In genomic region chr14:68787235-68787727, GRCh38 we compare ENCODE assay signal across 8 cellular contexts. TPM values are rescaled to one million over a fixed set of nuclear protein-coding genes. Genes with fewer than 3 reads are reported as not detected.
A peak's percentile ranks its signal among the peaks of the same experiment; 100 is the strongest.
DNase-seq lines count a peak whose midpoint lies in the region; ATAC-seq and TF ChIP-seq lines count a peak whose summit lies in the region.

No MANE protein-coding gene starts in this region.

- no peak for TF ChIP-seq CTCF in RWPE2 (IDR thresholded peaks at IDR 0.05; ENCODE audit: poor library complexity, severe bottlenecking)
- no peak for TF ChIP-seq CTCF in coronary artery (IDR thresholded peaks at IDR 0.05)

- peak overlapping the region; percentile 96 to 100 (median 99); a peak in 21 of 22 replicates for H3K27ac ChIP-seq in BLaER1 treated with 17β-estradiol and CSF1 and Interleukin-3, amounts not matched to agents 10 nM and 100 nM
- H3K27ac ChIP-seq in RWPE2 (ENCODE audit: poor library complexity, severe bottlenecking), result peak overlapping the region; percentile 99
- peak overlapping the region; percentile 57 to 86 for H3K27ac ChIP-seq in coronary artery

- H3K36me3 ChIP-seq in BLaER1 treated with 17β-estradiol and CSF1 and Interleukin-3, amounts not matched to agents 10 nM and 100 nM, result peaks cover 50 to 58% (median 54%) of the 10 kb centered on the region in 11 experiments
- H3K36me3 ChIP-seq in RWPE2 (ENCODE audit: low read depth), result peaks cover 53% of the 10 kb centered on the region

- H3K27me3 ChIP-seq in BLaER1 treated with 17β-estradiol and CSF1 and Interleukin-3, amounts not matched to agents 10 nM and 100 nM, result no peaks in the 10 kb centered on the region
- no peaks in the 10 kb centered on the region for H3K27me3 ChIP-seq in RWPE2 (ENCODE audit: insufficient read depth, poor library complexity, severe bottlenecking)

- peaks cover 45 to 56% (median 50%) of the 10 kb centered on the region in 10 experiments for H3K4me1 ChIP-seq in BLaER1 treated with 17β-estradiol and CSF1 and Interleukin-3, amounts not matched to agents 10 nM and 100 nM
- H3K4me1 ChIP-seq in RWPE2 (ENCODE audit: insufficient read depth, poor library complexity, severe bottlenecking), result peaks cover 26% of the 10 kb centered on the region

- peak overlapping the region; percentile 7 to 100 (median 96); a peak in 18 of 20 replicates for H3K4me3 ChIP-seq in BLaER1 treated with 17β-estradiol and CSF1 and Interleukin-3, amounts not matched to agents 10 nM and 100 nM
- H3K4me3 ChIP-seq in RWPE2 (ENCODE audit: severe bottlenecking) (no peak overlapping the region), coronary artery (peak overlapping the region; percentile 53)

- ATAC-seq in RWPE2 (ENCODE audit: low read depth) (peak; percentile 24), HG03571 (IDR thresholded peaks at IDR 0.05; ENCODE audit: unreplicated experiment) (no peak)

- H4K20me1 ChIP-seq in BLaER1 treated with 17β-estradiol and CSF1 and Interleukin-3, amounts not matched to agents 10 nM and 100 nM, result peaks cover 33 to 67% (median 55%) of the 10 kb centered on the region in 11 experiments

- H3K9ac ChIP-seq in BLaER1 treated with 17β-estradiol and CSF1 and Interleukin-3, amounts not matched to agents 10 nM and 100 nM, result peak overlapping the region; percentile 59 to 100 (median 98)

- H3K4me2 ChIP-seq in BLaER1 treated with 17β-estradiol and CSF1 and Interleukin-3, amounts not matched to agents 10 nM and 100 nM, result peak overlapping the region; percentile 66 to 92 (median 84)

- DNase-seq in RWPE2 (ENCODE audit: low spot score) (peak; percentile 86), coronary artery (ENCODE audit: low spot score) (peak; percentile 77), myocyte (ENCODE audit: low read depth) (peak; percentile 62), SKM-1 treated with dmso at 0.1 percent for 144 hours (lab: John Stamatoyannopoulos, UW; ENCODE audit: unreplicated experiment) (no peak), SW 1271 (lab: John Stamatoyannopoulos, UW) (no peak), SIG-M5 (lab: John Stamatoyannopoulos, UW) (no peak)

- peaks cover 7 to 26% (median 14%) of the 10 kb centered on the region in 11 experiments; a peak in 13 of 22 replicates for H3K9me3 ChIP-seq in BLaER1 treated with 17β-estradiol and CSF1 and Interleukin-3, amounts not matched to agents 10 nM and 100 nM (replicated peaks in 1 of 11)
- H3K9me3 ChIP-seq in RWPE2 (ENCODE audit: severe bottlenecking), result no peaks in the 10 kb centered on the region

RNA-seq across cellular contexts. Expression of gene ZFP36L1, which starts 5.6 kb away (rescaled TPM):
- 194 and 260 TPM in 2 replicates for total RNA-seq in myocyte
- polyA plus RNA-seq in myocyte (2012), result 234 TPM

Comparison
In these comparisons a context has a peak if more than half of its experiments do, and no peak if none do; other contexts are left out.
1. DNase-seq: peak in RWPE2 (single experiment), coronary artery (single experiment) and myocyte (single experiment); none in SKM-1 treated with dmso at 0.1 percent for 144 hours (single experiment), SW 1271 (0 of 2) and SIG-M5 (single experiment).
2. Peak in every context shown above with its lines, with median percentiles within 50 percentile points of each other: H3K27ac ChIP-seq.